ENCODE assay signal across 25 cellular contexts in the genomic region with DNA sequence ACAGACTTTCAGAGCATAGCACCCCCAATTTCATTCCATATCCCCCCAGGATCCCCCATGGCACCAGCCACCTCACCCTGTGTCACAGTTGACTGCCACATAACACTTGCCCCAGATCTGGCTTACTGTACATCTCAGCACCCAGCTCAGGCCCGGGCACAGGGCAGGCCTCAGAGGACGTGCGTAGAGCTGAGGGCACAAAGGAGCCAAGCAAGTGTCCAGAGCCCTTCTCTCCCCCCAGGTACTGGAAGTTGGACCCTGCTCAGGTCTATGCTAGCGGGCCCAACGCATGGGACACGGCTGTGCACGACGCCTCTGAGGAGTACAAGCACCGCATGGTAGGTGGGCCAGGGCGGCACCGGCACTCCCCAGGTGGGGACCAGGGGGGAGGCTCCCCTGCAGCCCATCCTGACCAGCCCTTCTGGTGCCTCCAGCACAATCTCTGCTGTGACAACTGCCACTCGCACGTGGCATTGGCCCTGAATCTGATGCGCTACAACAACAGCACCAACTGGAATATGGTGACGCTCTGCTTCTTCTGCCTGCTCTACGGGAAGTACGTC. TPM values are rescaled to one million over a fixed set of nuclear protein-coding genes. Genes with fewer than 3 reads are reported as not detected.
"Had no signal": no experiment of that assay in that cellular context is flagged by ENCODE, and none has a peak within 500 bp of the region (broad histone marks: within the 10 kb centered on the region; RNA-seq: fewer than 3 reads in every experiment).

No MANE protein-coding gene starts in this region.

- H3K4me1 ChIP-seq: parathyroid adenoma, transverse colon, vagina had no signal

- H3K9ac ChIP-seq: parathyroid adenoma had no signal

- DNase-seq: activated B cell treated with CpG ODN at 0.5 μM for 24 hours; activated CD4-positive, alpha-beta T cell treated with anti-CD3 and anti-CD28 coated beads for 48 hours; activated CD8-positive, alpha-beta memory T cell treated with anti-CD3 and anti-CD28 coated beads, Interleukin-2, amount 50 U/mL, for 4 hours; activated CD8-positive, alpha-beta T cell treated with anti-CD3 and anti-CD28 coated beads, Interleukin-2, amount 10 ng/mL, durations not matched to agents 7 days and 5 days; activated gamma-delta T cell; activated naive CD8-positive, alpha-beta T cell treated with anti-CD3 and anti-CD28 coated beads for 36 hours; activated T-cell treated with anti-CD3 and anti-CD28 coated beads, Interleukin-2, amount 50 U/mL, for 48 hours; amygdala; effector CD8-positive, alpha-beta T cell; gastrocnemius medialis; left colon; midbrain; stimulated activated CD4-positive, alpha-beta T cell treated with anti-CD3 and anti-CD28 coated beads, Interleukin-15, amount 100 ng/mL, for 24 hours; stimulated activated CD4-positive, alpha-beta T cell treated with anti-CD3 and anti-CD28 coated beads, Interleukin-4, amount 100 ng/mL, for 24 hours; stimulated activated naive CD8-positive, alpha-beta T cell treated with anti-CD3 and anti-CD28 coated beads, Interleukin-15, Interleukin-2, amounts not matched to agents 100 U/mL and 50 U/mL, for 24 hours; transverse colon had no signal

- H3K9me3 ChIP-seq: gastrocnemius medialis, transverse colon, vagina had no signal

- H3K27me3 ChIP-seq: gastrocnemius medialis, transverse colon, vagina had no signal

- H3K4me3 Mint-ChIP-seq: activated B cell treated with CpG ODN at 0.5 μM for 24 hours; activated CD8-positive, alpha-beta T cell treated with anti-CD3 and anti-CD28 coated beads, Interleukin-2, amount 10 ng/mL, durations not matched to agents 7 days and 5 days; activated naive CD8-positive, alpha-beta T cell treated with anti-CD3 and anti-CD28 coated beads for 36 hours; brain had no signal

- H3K27ac ChIP-seq: epithelial cell of prostate, gastrocnemius medialis, parathyroid adenoma, transverse colon, vagina had no signal

- H2AFZ ChIP-seq: parathyroid adenoma had no signal

- ATAC-seq: activated CD8-positive, alpha-beta T cell treated with anti-CD3 and anti-CD28 coated beads, Interleukin-2, amount 10 ng/mL, durations not matched to agents 7 days and 5 days; gastrocnemius medialis; left colon; stimulated activated naive CD8-positive, alpha-beta T cell treated with anti-CD3 and anti-CD28 coated beads, Interleukin-15, Interleukin-2, amounts not matched to agents 100 U/mL and 50 U/mL, for 24 hours had no signal

- H3K9me3 Mint-ChIP-seq: activated B cell treated with CpG ODN at 0.5 μM for 24 hours; activated naive CD8-positive, alpha-beta T cell treated with anti-CD3 and anti-CD28 coated beads for 36 hours; brain had no signal

- H3K27me3 Mint-ChIP-seq: activated B cell treated with CpG ODN at 0.5 μM for 24 hours; activated naive CD8-positive, alpha-beta T cell treated with anti-CD3 and anti-CD28 coated beads for 36 hours; brain had no signal

- H3K4me3 ChIP-seq: gastrocnemius medialis, transverse colon, vagina had no signal

- H3K27ac Mint-ChIP-seq: activated B cell treated with CpG ODN at 0.5 μM for 24 hours; activated naive CD8-positive, alpha-beta T cell treated with anti-CD3 and anti-CD28 coated beads for 36 hours had no signal

RNA-seq across cellular contexts. Expression of a gene that starts 8.0 kb away (rescaled TPM):
- total RNA-seq: lung microvascular endothelial cell, myocyte had no signal

RNA-seq across cellular contexts. Expression of a gene that starts 40.8 kb away (rescaled TPM):
- total RNA-seq: activated B cell treated with CpG ODN at 0.5 μM for 24 hours; activated CD8-positive, alpha-beta T cell treated with anti-CD3 and anti-CD28 coated beads, Interleukin-2, amount 10 ng/mL, durations not matched to agents 7 days and 5 days; activated naive CD8-positive, alpha-beta T cell treated with anti-CD3 and anti-CD28 coated beads for 36 hours; lung microvascular endothelial cell; myocyte; renal cortical epithelial cell; skeletal muscle tissue; T-helper 2 cell treated with Interferon-gamma antibody and Interleukin-4, amounts not matched to agents 100 ng/mL and 5 ng/mL, for 36 hours had no signal

RNA-seq across cellular contexts. Expression of a gene that starts 49.3 kb away (rescaled TPM):
- total RNA-seq: activated CD8-positive, alpha-beta T cell treated with anti-CD3 and anti-CD28 coated beads, Interleukin-2, amount 10 ng/mL, durations not matched to agents 7 days and 5 days; activated naive CD8-positive, alpha-beta T cell treated with anti-CD3 and anti-CD28 coated beads for 36 hours; gastrocnemius medialis; lung microvascular endothelial cell; myocyte; renal cortical epithelial cell; skeletal muscle tissue; T-helper 2 cell treated with Interferon-gamma antibody and Interleukin-4, amounts not matched to agents 100 ng/mL and 5 ng/mL, for 36 hours; transverse colon had no signal
